ENCODE assay signal across 20 cellular contexts in genomic region chr12:97757431-97758091, GRCh38.
DNase-seq lines count a peak whose midpoint lies in the region; ATAC-seq and TF ChIP-seq lines count a peak whose summit lies in the region.
"Had no signal": no experiment of that assay in that cellular context is flagged by ENCODE, and none has a peak within 500 bp of the region (broad histone marks: within the 10 kb centered on the region; RNA-seq: fewer than 3 reads in every experiment).

No MANE protein-coding gene starts in this region.

- H3K36me3 Mint-ChIP-seq in endothelial cell (ENCODE audit: low read depth, unreplicated experiment) = no peaks in the 10 kb centered on the region
- H3K36me3 Mint-ChIP-seq: activated naive CD4-positive, alpha-beta T cell treated with anti-CD3 and anti-CD28 coated beads, Interleukin-2, amount 10 ng/mL, durations not matched to agents 7 days and 5 days; CD8-positive, alpha-beta T cell had no signal

- no peaks in the 10 kb centered on the region for H3K9me3 ChIP-seq in ascending aorta
- peaks cover 0 to 11% (median 0%) of the 10 kb centered on the region in 11 donors for H3K9me3 ChIP-seq in heart right ventricle
- H3K9me3 ChIP-seq in upper lobe of right lung = no peaks in the 10 kb centered on the region
- H3K9me3 ChIP-seq: MG63 had no signal

- H3K4me3 Mint-ChIP-seq in endothelial cell (ENCODE audit: unreplicated experiment) = no peak overlapping the region
- H3K4me3 Mint-ChIP-seq: activated CD4-positive, alpha-beta T cell treated with anti-CD3 and anti-CD28 coated beads, Interleukin-2, amount 10 ng/mL, durations not matched to agents 7 days and 5 days; activated naive CD4-positive, alpha-beta T cell treated with anti-CD3 and anti-CD28 coated beads, Interleukin-2, amount 10 ng/mL, durations not matched to agents 7 days and 5 days; CD8-positive, alpha-beta T cell; stimulated activated naive CD8-positive, alpha-beta T cell treated with anti-CD3 and anti-CD28 coated beads, Interleukin-15, Interleukin-2, amounts not matched to agents 100 ng/mL and 50 ng/mL, for 24 hours; T-helper 17 cell had no signal

- peaks cover 9% of the 10 kb centered on the region for H3K9me3 Mint-ChIP-seq in endothelial cell (ENCODE audit: unreplicated experiment)
- H3K9me3 Mint-ChIP-seq: activated CD4-positive, alpha-beta T cell treated with anti-CD3 and anti-CD28 coated beads, Interleukin-2, amount 10 ng/mL, durations not matched to agents 7 days and 5 days had no signal

- no peak for TF ChIP-seq CTCF in ascending aorta (IDR thresholded peaks at IDR 0.05)
- no peak for TF ChIP-seq CTCF in heart right ventricle (IDR thresholded peaks at IDR 0.05)
- no peak for TF ChIP-seq CTCF in upper lobe of right lung (IDR thresholded peaks at IDR 0.05)
- no peak for TF ChIP-seq CTCF in endothelial cell (IDR thresholded peaks at IDR 0.05; ENCODE audit: unreplicated experiment)

- H3K27me3 ChIP-seq in ascending aorta (no peaks in the 10 kb centered on the region), heart right ventricle (no peaks in the 10 kb centered on the region), rectal smooth muscle tissue (ENCODE audit: control insufficient read depth, insufficient read depth, low read length) (no peaks in the 10 kb centered on the region), upper lobe of right lung (no peaks in the 10 kb centered on the region)
- H3K27me3 ChIP-seq: MG63 had no signal

- no peaks in the 10 kb centered on the region for H3K27me3 Mint-ChIP-seq in endothelial cell (ENCODE audit: unreplicated experiment)
- H3K27me3 Mint-ChIP-seq: activated CD4-positive, alpha-beta T cell treated with anti-CD3 and anti-CD28 coated beads, Interleukin-2, amount 10 ng/mL, durations not matched to agents 7 days and 5 days; activated naive CD4-positive, alpha-beta T cell treated with anti-CD3 and anti-CD28 coated beads, Interleukin-2, amount 10 ng/mL, durations not matched to agents 7 days and 5 days; stimulated activated naive CD8-positive, alpha-beta T cell treated with anti-CD3 and anti-CD28 coated beads, Interleukin-15, Interleukin-2, amounts not matched to agents 100 ng/mL and 50 ng/mL, for 24 hours; T-helper 17 cell had no signal

- ATAC-seq in heart right ventricle (peak in 6 of 8 donors; percentile 32 to 52 (median 42)), upper lobe of right lung (no peak), GM19463 (IDR thresholded peaks at IDR 0.05; ENCODE audit: unreplicated experiment) (no peak)
- ATAC-seq: CD8-positive, alpha-beta T cell; T-helper 17 cell had no signal

- peak overlapping the region; percentile 68 to 75 for H3K27ac ChIP-seq in ascending aorta
- peak overlapping the region; percentile 12 to 65 (median 52) for H3K27ac ChIP-seq in heart right ventricle
- H3K27ac ChIP-seq in rectal smooth muscle tissue (ENCODE audit: low read depth, low read length) = peak overlapping the region; percentile 11
- H3K27ac ChIP-seq in upper lobe of right lung = peak overlapping the region; percentile 45
- H3K27ac ChIP-seq: HL-60 had no signal

- H3K27ac Mint-ChIP-seq in endothelial cell (ENCODE audit: unreplicated experiment) = no peak overlapping the region
- H3K27ac Mint-ChIP-seq: activated CD4-positive, alpha-beta T cell treated with anti-CD3 and anti-CD28 coated beads, Interleukin-2, amount 10 ng/mL, durations not matched to agents 7 days and 5 days; activated naive CD4-positive, alpha-beta T cell treated with anti-CD3 and anti-CD28 coated beads, Interleukin-2, amount 10 ng/mL, durations not matched to agents 7 days and 5 days; CD8-positive, alpha-beta T cell; stimulated activated naive CD8-positive, alpha-beta T cell treated with anti-CD3 and anti-CD28 coated beads, Interleukin-15, Interleukin-2, amounts not matched to agents 100 ng/mL and 50 ng/mL, for 24 hours; T-helper 17 cell had no signal

- H3K4me1 Mint-ChIP-seq in endothelial cell (ENCODE audit: unreplicated experiment) = no peaks in the 10 kb centered on the region
- H3K4me1 Mint-ChIP-seq: activated CD4-positive, alpha-beta T cell treated with anti-CD3 and anti-CD28 coated beads, Interleukin-2, amount 10 ng/mL, durations not matched to agents 7 days and 5 days; activated naive CD4-positive, alpha-beta T cell treated with anti-CD3 and anti-CD28 coated beads, Interleukin-2, amount 10 ng/mL, durations not matched to agents 7 days and 5 days; T-helper 17 cell had no signal

- no peaks in the 10 kb centered on the region for H3K36me3 ChIP-seq in ascending aorta
- H3K36me3 ChIP-seq in heart right ventricle = no peaks in the 10 kb centered on the region
- no peaks in the 10 kb centered on the region for H3K36me3 ChIP-seq in rectal smooth muscle tissue (ENCODE audit: control insufficient read depth, insufficient read depth, low read length)
- no peaks in the 10 kb centered on the region for H3K36me3 ChIP-seq in upper lobe of right lung
- H3K36me3 ChIP-seq: MG63 had no signal

- no peak for DNase-seq in ascending aorta (ENCODE audit: low spot score in 2 of 2)
- DNase-seq in heart right ventricle = no peak
- DNase-seq in upper lobe of right lung = no peak
- DNase-seq in GM19238 (ENCODE audit: insufficient read length, low spot score) = no peak
- no peak for DNase-seq in endothelial cell (ENCODE audit: low spot score)
- DNase-seq: activated CD4-positive, alpha-beta T cell treated with anti-CD3 and anti-CD28 coated beads, Interleukin-2, amount 10 ng/mL, durations not matched to agents 7 days and 5 days; activated naive CD4-positive, alpha-beta T cell treated with anti-CD3 and anti-CD28 coated beads, Interleukin-2, amount 10 ng/mL, durations not matched to agents 7 days and 5 days; CD8-positive, alpha-beta T cell; cortex of kidney; foreskin fibroblast; IMR-90; MG63; NCI-H1436 treated with DMSO at 0.1 percent for 48 hours; NCI-H69; SHP77 treated with DMSO at 0.1 percent for 48 hours; T-helper 17 cell had no signal

- H3K9ac ChIP-seq in rectal smooth muscle tissue (ENCODE audit: low read length) = no peak overlapping the region

- H3K4me1 ChIP-seq in ascending aorta = peaks cover 0 to 2% of the 10 kb centered on the region in 2 donors
- peaks cover 0 to 11% (median 0%) of the 10 kb centered on the region in 9 donors for H3K4me1 ChIP-seq in heart right ventricle
- H3K4me1 ChIP-seq in rectal smooth muscle tissue (ENCODE audit: control insufficient read depth, insufficient read depth, low read length) = no peaks in the 10 kb centered on the region
- no peaks in the 10 kb centered on the region for H3K4me1 ChIP-seq in upper lobe of right lung

- intact Hi-C loops in ascending aorta (cut with DNase I) = no loop called here
- intact Hi-C loops in heart right ventricle (cut with DNase I) = no loop called here
- intact Hi-C loops in upper lobe of right lung (cut with DNase I) = no loop called here

- WGBS in heart right ventricle, 2 donors = 39 to 48% methylated on average over 5 of the region's 5 CpGs

- H3K4me3 ChIP-seq in ascending aorta = peak overlapping the region in 1 of 2 donors; percentile 12
- peak overlapping the region in 3 of 10 donors; percentile 2 to 7 (median 5) for H3K4me3 ChIP-seq in heart right ventricle
- H3K4me3 ChIP-seq in rectal smooth muscle tissue (ENCODE audit: low read length) = no peak overlapping the region
- no peak overlapping the region for H3K4me3 ChIP-seq in upper lobe of right lung
- H3K4me3 ChIP-seq: MG63 had no signal

Comparison
In these comparisons a context has a peak if more than half of its experiments do, and no peak if none do; other contexts are left out.
1. H3K27ac ChIP-seq: peak in every context shown above with its lines; median percentile 72 in ascending aorta; 52 in heart right ventricle; 45 in upper lobe of right lung; 11 in rectal smooth muscle tissue.
2. ATAC-seq: peak in heart right ventricle (6 of 8); none in upper lobe of right lung (single experiment) and GM19463 (single experiment).